17 cellular contexts compared by ENCODE assay signal in genomic region chr4:8352368-8353157, GRCh38.
A peak's percentile ranks its signal among the peaks of the same experiment; 100 is the strongest.
DNase-seq lines count a peak whose midpoint lies in the region; ATAC-seq, FAIRE-seq and TF ChIP-seq lines count a peak whose summit lies in the region.
"Had no signal": no experiment of that assay in that cellular context is flagged by ENCODE, and none has a peak within 500 bp of the region (broad histone marks: within the 10 kb centered on the region; RNA-seq: fewer than 3 reads in every experiment).

No MANE protein-coding gene starts in this region.

- H3K4me3 ChIP-seq in HEK293 (ENCODE audit: low read depth, low read length), result no peak overlapping the region
- no peak overlapping the region for H3K4me3 ChIP-seq in astrocyte (ENCODE audit: insufficient read depth, low read depth, low read length)
- no peak overlapping the region for H3K4me3 ChIP-seq in lower lobe of right lung
- no peak overlapping the region for H3K4me3 ChIP-seq in testis
- H3K4me3 ChIP-seq: body of pancreas, esophagus squamous epithelium, SJCRH30 had no signal

- ATAC-seq in lower lobe of right lung, result peak; percentile 61 to 66
- ATAC-seq: activated CD4-positive, CD25-positive, alpha-beta regulatory T cell treated with anti-CD3 and anti-CD28 coated beads, Interleukin-2, amount 50 U/mL, for 24 hours; body of pancreas had no signal

- H3K4me2 ChIP-seq in astrocyte (ENCODE audit: low read length), result peak overlapping the region; percentile 29

- WGBS in testis, 2 donors, result 62 to 65% methylated on average over 11 to 20 of the region's 20 CpGs

- H3K27ac Mint-ChIP-seq in astrocyte (ENCODE audit: unreplicated experiment), result no peak overlapping the region
- H3K27ac Mint-ChIP-seq: B cell had no signal

- CTCF ChIA-PET in HEK293 (lab: Yijun Ruan, JAX), result interaction anchor here (0.9 kb wide), 1 partner anchor 110 kb away, joined by 3 read pairs; no protein-coding TSS in a partner anchor

- H3K27me3 ChIP-seq in astrocyte (ENCODE audit: insufficient read depth, low read length) (peaks cover 13% of the 10 kb centered on the region), lower lobe of right lung (ENCODE audit: low read depth) (no peaks in the 10 kb centered on the region), testis (no peaks in the 10 kb centered on the region)
- H3K27me3 ChIP-seq: body of pancreas, SJCRH30 had no signal

- no peak for DNase-seq in astrocyte (ENCODE audit: low read depth)
- DNase-seq in lower lobe of right lung, result peak; percentile 64
- DNase-seq in testis, result peak; percentile 36
- no peak for DNase-seq in stimulated activated CD4-positive, alpha-beta T cell treated with anti-CD3 and anti-CD28 coated beads, Interleukin-1b, Interleukin-23, amount 100 ng/mL, for 48 hours
- no peak for DNase-seq in NCI-H510A treated with DMSO at 0.1 percent for 48 hours (lab: John Stamatoyannopoulos, UW)
- DNase-seq in GM19240 (ENCODE audit: insufficient read length, low spot score), result no peak
- DNase-seq: dermis blood vessel endothelial cell, esophagus squamous epithelium, GOT3, NCI-H187, NCI-H446 treated with DMSO at 0.1 percent for 48 hours had no signal

- H3K27ac ChIP-seq in HEK293 (ENCODE audit: extremely low read depth, low read depth, low read length) (no peak overlapping the region), astrocyte (ENCODE audit: low read depth, low read length) (no peak overlapping the region), lower lobe of right lung (peak overlapping the region; percentile 53), testis (no peak overlapping the region)
- H3K27ac ChIP-seq: body of pancreas had no signal

- no peak overlapping the region for H2AFZ ChIP-seq in astrocyte (ENCODE audit: low read depth, low read length)

- no peaks in the 10 kb centered on the region for H4K20me1 ChIP-seq in astrocyte (ENCODE audit: insufficient read depth, low read length)

- no peak for TF ChIP-seq POLR2A in testis (IDR thresholded peaks at IDR 0.05)

- H3K36me3 Mint-ChIP-seq in astrocyte (ENCODE audit: low read depth, unreplicated experiment), result peaks cover 4% of the 10 kb centered on the region

- no peak for FAIRE-seq in astrocyte (lab: Jason Lieb, UNC)
- FAIRE-seq: keratinocyte had no signal

- H3K4me1 Mint-ChIP-seq in astrocyte (ENCODE audit: low read depth, unreplicated experiment), result peaks cover 10% of the 10 kb centered on the region
- H3K4me1 Mint-ChIP-seq: B cell had no signal

- POLR2A ChIA-PET in HEK293 (lab: Yijun Ruan, JAX), result no interaction called here

- intact Hi-C loops in lower lobe of right lung (cut with DNase I), result no loop called here
- intact Hi-C loops in testis (cut with DNase I; ENCODE audit: low total_unique reads), result no loop called here

- no peak overlapping the region for H3K9ac ChIP-seq in astrocyte (ENCODE audit: low read length)

- H3K36me3 ChIP-seq in HEK293 (ENCODE audit: control insufficient read depth in 2 of 2, insufficient read depth in 1 of 2, low read length in 2 of 2), result no peaks in the 10 kb centered on the region
- no peaks in the 10 kb centered on the region for H3K36me3 ChIP-seq in astrocyte (ENCODE audit: insufficient read depth, low read length)
- H3K36me3 ChIP-seq in lower lobe of right lung, result no peaks in the 10 kb centered on the region
- H3K36me3 ChIP-seq in testis (ENCODE audit: low read depth, missing control alignments), result no peaks in the 10 kb centered on the region
- H3K36me3 ChIP-seq: esophagus squamous epithelium, SJCRH30 had no signal

- no peaks in the 10 kb centered on the region for H3K79me2 ChIP-seq in astrocyte (ENCODE audit: insufficient read depth, low read length)

- H3K4me1 ChIP-seq in HEK293 (ENCODE audit: control insufficient read depth, insufficient read depth, low read length) (no peaks in the 10 kb centered on the region), astrocyte (ENCODE audit: insufficient read depth, low read length) (peaks cover 28% of the 10 kb centered on the region), lower lobe of right lung (peaks cover 43% of the 10 kb centered on the region), testis (peaks cover 28% of the 10 kb centered on the region)
- H3K4me1 ChIP-seq: body of pancreas had no signal

- no peaks in the 10 kb centered on the region for H3K9me3 ChIP-seq in HEK293 (ENCODE audit: control insufficient read depth, insufficient read depth, low read depth, low read length)
- H3K9me3 ChIP-seq in astrocyte (ENCODE audit: insufficient read depth, low read depth, low read length), result no peaks in the 10 kb centered on the region
- H3K9me3 ChIP-seq in lower lobe of right lung, result no peaks in the 10 kb centered on the region
- H3K9me3 ChIP-seq in testis, result no peaks in the 10 kb centered on the region
- H3K9me3 ChIP-seq: body of pancreas, esophagus squamous epithelium, SJCRH30 had no signal

- H3K9me3 Mint-ChIP-seq in astrocyte (ENCODE audit: unreplicated experiment), result no peaks in the 10 kb centered on the region

- H3K27me3 Mint-ChIP-seq in astrocyte (ENCODE audit: low read depth, unreplicated experiment), result peaks cover 3% of the 10 kb centered on the region

- H3K4me3 Mint-ChIP-seq in astrocyte (ENCODE audit: unreplicated experiment), result no peak overlapping the region
- H3K4me3 Mint-ChIP-seq: B cell had no signal

- TF ChIP-seq CTCF in HEK293 (tag by site-specific recombination; IDR thresholded peaks at IDR 0.05) (no peak), astrocyte (IDR thresholded peaks at IDR 0.05; ENCODE audit: insufficient read depth, low read depth, low read length) (no peak), lower lobe of right lung (IDR thresholded peaks at IDR 0.05) (no peak), testis (IDR thresholded peaks at IDR 0.05) (no peak)

TF ChIP-seq in HEK293, 187 proteins besides CTCF, POLR2A, EP300 and RAD21:
- no peak for TF ChIP-seq ZNF580 (tag by site-specific recombination; IDR thresholded peaks at IDR 0.05)
- TF ChIP-seq ZNF221 (tag by site-specific recombination; IDR thresholded peaks at IDR 0.05; ENCODE audit: borderline replicate concordance), result no peak
- peak; percentile 9; the same call in 1 of the 2 replicates for TF ChIP-seq ZIC2 (tag by site-specific recombination; IDR thresholded peaks at IDR 0.05)
- TF ChIP-seq ZNF792 (tag by site-specific recombination; IDR thresholded peaks at IDR 0.05), result no peak
- TF ChIP-seq ZNF394 (tag by site-specific recombination; IDR thresholded peaks at IDR 0.05; ENCODE audit: borderline replicate concordance), result no peak

Comparison
In these comparisons a context has a peak if more than half of its experiments do, and no peak if none do; other contexts are left out.
1. DNase-seq: peak in lower lobe of right lung (single experiment) and testis (single experiment); none in astrocyte (single experiment), stimulated activated CD4-positive, alpha-beta T cell treated with anti-CD3 and anti-CD28 coated beads, Interleukin-1b, Interleukin-23, amount 100 ng/mL, for 48 hours (single experiment), NCI-H510A treated with DMSO at 0.1 percent for 48 hours (single experiment) and GM19240 (single experiment).